In the genomic region with DNA sequence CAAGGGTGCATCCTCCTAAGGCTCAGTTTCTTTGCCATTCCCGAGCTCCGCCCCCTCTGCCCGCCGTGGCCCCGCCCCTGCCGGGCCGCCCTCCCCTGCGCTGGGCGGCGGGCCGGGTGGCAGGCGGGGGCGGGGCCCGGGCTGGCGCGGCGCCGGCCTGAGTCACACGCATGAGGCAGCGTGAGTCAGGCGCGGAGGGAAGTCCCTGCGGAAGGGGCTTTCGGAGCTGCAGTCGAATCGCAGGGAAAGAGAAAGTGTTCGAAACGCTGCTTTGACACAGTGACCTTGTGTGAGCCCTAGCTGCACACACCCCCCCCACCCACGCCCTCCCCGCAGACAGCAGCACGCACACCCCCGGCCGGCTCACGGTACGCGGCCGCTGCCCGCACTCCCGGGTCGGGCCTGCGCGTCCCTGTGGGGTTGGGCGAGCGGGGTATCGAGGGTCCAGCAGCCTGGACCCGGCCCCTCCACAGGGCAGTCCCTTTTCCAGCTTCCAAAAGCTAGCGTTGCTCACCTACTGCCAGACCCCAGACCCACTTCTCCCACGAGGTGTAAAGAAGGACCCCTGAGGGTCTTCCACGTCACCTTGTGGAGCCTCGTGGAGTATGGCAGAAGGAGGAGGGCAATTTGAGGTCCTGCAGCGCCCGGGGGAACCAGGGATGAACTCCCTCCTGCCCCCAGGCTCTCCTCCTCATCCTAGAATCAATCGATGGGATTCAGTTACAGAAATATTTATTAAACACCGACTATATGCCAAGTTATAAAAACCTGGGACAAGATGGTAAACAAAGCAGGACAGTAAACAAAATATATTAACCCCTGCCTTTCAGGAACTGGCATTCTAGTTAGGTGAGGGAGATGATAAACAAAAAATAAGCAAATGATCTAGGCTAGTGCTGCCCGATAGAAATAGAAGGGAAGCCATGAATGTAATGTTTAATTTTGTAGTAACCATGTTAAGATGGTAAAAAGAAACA, we compare ENCODE assay signal across 8 cellular contexts. TPM values are rescaled to one million over a fixed set of nuclear protein-coding genes. Genes with fewer than 3 reads are reported as not detected.
A peak's percentile ranks its signal among the peaks of the same experiment; 100 is the strongest.
DNase-seq lines count a peak whose midpoint lies in the region; ATAC-seq and TF ChIP-seq lines count a peak whose summit lies in the region.

No MANE protein-coding gene starts in this region.

- peak; percentile 63 for TF ChIP-seq POLR2A in GM19099 (IDR thresholded peaks at IDR 0.05; ENCODE audit: extremely low read depth, insufficient read length, low read depth)

- peak overlapping the region; percentile 88 for H3K27ac ChIP-seq in cingulate gyrus (ENCODE audit: low read depth, low read length)

- ATAC-seq in HG03354 (IDR thresholded peaks at IDR 0.05; ENCODE audit: poor library complexity, severe bottlenecking, unreplicated experiment): peak; percentile 89

- DNase-seq in AML-193 (lab: John Stamatoyannopoulos, UW): peak; percentile 97
- peak; percentile 87 for DNase-seq in NCI-H460 (ENCODE audit: extremely low read depth, low read depth)
- peak; percentile 95 for DNase-seq in activated CD4-positive, alpha-beta T cell treated with anti-CD3 and anti-CD28 coated beads for 48 hours
- DNase-seq in left kidney (ENCODE audit: low read depth, low spot score): peak; percentile 95
- DNase-seq in stimulated activated CD4-positive, alpha-beta T cell treated with anti-CD3 and anti-CD28 coated beads, Interleukin-1b, Interleukin-23, amount 100 ng/mL, for 48 hours: peak; percentile 94

RNA-seq across cellular contexts. Expression of gene HMGA1, which starts 12.4 kb away (rescaled TPM):
- total RNA-seq in NCI-H460 (2014; rRNA removed; shearing (Covaris generic)): 211 and 242 TPM in 2 replicates
- polyA plus RNA-seq in NCI-H460 (2014; cell fraction: nucleus; rRNA removed): 143 and 147 TPM in 2 replicates

RNA-seq across cellular contexts. Expression of gene SMIM29, which starts 24.6 kb away (rescaled TPM):
- 11.2 and 12.4 TPM in 2 replicates for total RNA-seq in NCI-H460 (2014; rRNA removed; shearing (Covaris generic))
- polyA plus RNA-seq in NCI-H460 (2014; cell fraction: nucleus; rRNA removed): 37.4 and 66.9 TPM in 2 replicates

Comparison
In these comparisons a context has a peak if more than half of its experiments do, and no peak if none do; other contexts are left out.
1. Peak in every context shown above with its lines: DNase-seq, ATAC-seq and H3K27ac ChIP-seq.